Comparison of ENCODE assay signal across 1 cellular context in the genomic region with DNA sequence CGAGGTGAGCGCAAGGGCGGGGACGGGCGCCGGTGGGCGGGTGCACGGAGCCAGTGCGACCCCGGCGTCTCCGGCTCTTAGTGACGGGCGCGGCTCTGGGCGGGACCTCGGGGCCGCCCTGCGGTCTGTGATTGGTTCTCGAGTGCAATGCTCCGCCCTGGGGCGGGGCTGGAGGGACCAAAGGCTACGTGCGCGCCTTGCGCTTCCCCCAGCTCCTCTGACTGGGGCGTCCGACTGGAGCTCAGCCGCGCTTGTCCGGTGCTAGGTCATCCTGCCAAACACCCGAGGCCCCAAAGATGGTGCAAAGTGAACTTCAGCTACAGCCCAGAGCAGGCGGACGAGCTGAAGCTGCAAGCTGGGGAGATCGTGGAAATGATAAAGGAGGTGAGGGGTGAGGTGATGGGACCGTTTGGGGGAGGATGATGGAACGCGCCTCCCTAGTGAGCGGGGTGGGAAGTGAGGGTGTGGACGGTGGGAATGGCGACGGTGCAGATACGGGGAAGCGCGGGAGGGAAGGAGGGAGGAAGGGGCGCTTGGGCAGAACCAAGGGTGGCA.
A peak's percentile ranks its signal among the peaks of the same experiment; 100 is the strongest.
TF ChIP-seq lines count a peak whose summit lies in the region.

No MANE protein-coding gene starts in this region.

TF ChIP-seq in HepG2, 621 proteins besides CTCF, POLR2A, EP300 and RAD21 (continued from another document and continues in another):
- TF ChIP-seq, protein P1, sequence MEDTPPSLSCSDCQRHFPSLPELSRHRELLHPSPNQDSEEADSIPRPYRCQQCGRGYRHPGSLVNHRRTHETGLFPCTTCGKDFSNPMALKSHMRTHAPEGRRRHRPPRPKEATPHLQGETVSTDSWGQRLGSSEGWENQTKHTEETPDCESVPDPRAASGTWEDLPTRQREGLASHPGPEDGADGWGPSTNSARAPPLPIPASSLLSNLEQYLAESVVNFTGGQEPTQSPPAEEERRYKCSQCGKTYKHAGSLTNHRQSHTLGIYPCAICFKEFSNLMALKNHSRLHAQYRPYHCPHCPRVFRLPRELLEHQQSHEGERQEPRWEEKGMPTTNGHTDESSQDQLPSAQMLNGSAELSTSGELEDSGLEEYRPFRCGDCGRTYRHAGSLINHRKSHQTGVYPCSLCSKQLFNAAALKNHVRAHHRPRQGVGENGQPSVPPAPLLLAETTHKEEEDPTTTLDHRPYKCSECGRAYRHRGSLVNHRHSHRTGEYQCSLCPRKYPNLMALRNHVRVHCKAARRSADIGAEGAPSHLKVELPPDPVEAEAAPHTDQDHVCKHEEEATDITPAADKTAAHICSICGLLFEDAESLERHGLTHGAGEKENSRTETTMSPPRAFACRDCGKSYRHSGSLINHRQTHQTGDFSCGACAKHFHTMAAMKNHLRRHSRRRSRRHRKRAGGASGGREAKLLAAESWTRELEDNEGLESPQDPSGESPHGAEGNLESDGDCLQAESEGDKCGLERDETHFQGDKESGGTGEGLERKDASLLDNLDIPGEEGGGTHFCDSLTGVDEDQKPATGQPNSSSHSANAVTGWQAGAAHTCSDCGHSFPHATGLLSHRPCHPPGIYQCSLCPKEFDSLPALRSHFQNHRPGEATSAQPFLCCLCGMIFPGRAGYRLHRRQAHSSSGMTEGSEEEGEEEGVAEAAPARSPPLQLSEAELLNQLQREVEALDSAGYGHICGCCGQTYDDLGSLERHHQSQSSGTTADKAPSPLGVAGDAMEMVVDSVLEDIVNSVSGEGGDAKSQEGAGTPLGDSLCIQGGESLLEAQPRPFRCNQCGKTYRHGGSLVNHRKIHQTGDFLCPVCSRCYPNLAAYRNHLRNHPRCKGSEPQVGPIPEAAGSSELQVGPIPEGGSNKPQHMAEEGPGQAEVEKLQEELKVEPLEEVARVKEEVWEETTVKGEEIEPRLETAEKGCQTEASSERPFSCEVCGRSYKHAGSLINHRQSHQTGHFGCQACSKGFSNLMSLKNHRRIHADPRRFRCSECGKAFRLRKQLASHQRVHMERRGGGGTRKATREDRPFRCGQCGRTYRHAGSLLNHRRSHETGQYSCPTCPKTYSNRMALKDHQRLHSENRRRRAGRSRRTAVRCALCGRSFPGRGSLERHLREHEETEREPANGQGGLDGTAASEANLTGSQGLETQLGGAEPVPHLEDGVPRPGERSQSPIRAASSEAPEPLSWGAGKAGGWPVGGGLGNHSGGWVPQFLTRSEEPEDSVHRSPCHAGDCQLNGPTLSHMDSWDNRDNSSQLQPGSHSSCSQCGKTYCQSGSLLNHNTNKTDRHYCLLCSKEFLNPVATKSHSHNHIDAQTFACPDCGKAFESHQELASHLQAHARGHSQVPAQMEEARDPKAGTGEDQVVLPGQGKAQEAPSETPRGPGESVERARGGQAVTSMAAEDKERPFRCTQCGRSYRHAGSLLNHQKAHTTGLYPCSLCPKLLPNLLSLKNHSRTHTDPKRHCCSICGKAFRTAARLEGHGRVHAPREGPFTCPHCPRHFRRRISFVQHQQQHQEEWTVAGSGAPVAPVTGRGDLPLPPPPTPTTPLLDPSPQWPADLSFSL (CRISPR knock-in tag; IDR thresholded peaks at IDR 0.05) = no peak
- no peak for TF ChIP-seq MAFF (IDR thresholded peaks at IDR 0.05; ENCODE audit: low read depth, low read length)
- no peak for TF ChIP-seq CENPX (CRISPR knock-in tag; IDR thresholded peaks at IDR 0.05)
- no peak for TF ChIP-seq TBP (CRISPR knock-in tag; IDR thresholded peaks at IDR 0.05)
- TF ChIP-seq ZNF563 (CRISPR knock-in tag; IDR thresholded peaks at IDR 0.05) = 0 out of 2 replicates have a peak, but pooled peaks have one; percentile 14
- TF ChIP-seq, protein P2, sequence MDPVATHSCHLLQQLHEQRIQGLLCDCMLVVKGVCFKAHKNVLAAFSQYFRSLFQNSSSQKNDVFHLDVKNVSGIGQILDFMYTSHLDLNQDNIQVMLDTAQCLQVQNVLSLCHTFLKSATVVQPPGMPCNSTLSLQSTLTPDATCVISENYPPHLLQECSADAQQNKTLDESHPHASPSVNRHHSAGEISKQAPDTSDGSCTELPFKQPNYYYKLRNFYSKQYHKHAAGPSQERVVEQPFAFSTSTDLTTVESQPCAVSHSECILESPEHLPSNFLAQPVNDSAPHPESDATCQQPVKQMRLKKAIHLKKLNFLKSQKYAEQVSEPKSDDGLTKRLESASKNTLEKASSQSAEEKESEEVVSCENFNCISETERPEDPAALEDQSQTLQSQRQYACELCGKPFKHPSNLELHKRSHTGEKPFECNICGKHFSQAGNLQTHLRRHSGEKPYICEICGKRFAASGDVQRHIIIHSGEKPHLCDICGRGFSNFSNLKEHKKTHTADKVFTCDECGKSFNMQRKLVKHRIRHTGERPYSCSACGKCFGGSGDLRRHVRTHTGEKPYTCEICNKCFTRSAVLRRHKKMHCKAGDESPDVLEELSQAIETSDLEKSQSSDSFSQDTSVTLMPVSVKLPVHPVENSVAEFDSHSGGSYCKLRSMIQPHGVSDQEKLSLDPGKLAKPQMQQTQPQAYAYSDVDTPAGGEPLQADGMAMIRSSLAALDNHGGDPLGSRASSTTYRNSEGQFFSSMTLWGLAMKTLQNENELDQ (CRISPR knock-in tag; IDR thresholded peaks at IDR 0.05; ENCODE audit: borderline replicate concordance) = no peak
- TF ChIP-seq KAT7 (CRISPR knock-in tag; IDR thresholded peaks at IDR 0.05; ENCODE audit: borderline replicate concordance) = no peak
- TF ChIP-seq PCBP2 (optimal IDR thresholded peaks at IDR 0.05; ENCODE audit: low read depth, low read length, poor library complexity, severe bottlenecking) = no peak
- peak; percentile 74 for TF ChIP-seq MEIS1 (CRISPR knock-in tag; IDR thresholded peaks at IDR 0.05; ENCODE audit: borderline replicate concordance)
- TF ChIP-seq IRF1 (CRISPR knock-in tag; IDR thresholded peaks at IDR 0.05; ENCODE audit: low read depth) = 0 out of 2 replicates have a peak, but pooled peaks have one; percentile 58
- TF ChIP-seq POLR2G (IDR thresholded peaks at IDR 0.05; ENCODE audit: low read depth, low read length) = peak; percentile 97
- TF ChIP-seq, protein P3, sequence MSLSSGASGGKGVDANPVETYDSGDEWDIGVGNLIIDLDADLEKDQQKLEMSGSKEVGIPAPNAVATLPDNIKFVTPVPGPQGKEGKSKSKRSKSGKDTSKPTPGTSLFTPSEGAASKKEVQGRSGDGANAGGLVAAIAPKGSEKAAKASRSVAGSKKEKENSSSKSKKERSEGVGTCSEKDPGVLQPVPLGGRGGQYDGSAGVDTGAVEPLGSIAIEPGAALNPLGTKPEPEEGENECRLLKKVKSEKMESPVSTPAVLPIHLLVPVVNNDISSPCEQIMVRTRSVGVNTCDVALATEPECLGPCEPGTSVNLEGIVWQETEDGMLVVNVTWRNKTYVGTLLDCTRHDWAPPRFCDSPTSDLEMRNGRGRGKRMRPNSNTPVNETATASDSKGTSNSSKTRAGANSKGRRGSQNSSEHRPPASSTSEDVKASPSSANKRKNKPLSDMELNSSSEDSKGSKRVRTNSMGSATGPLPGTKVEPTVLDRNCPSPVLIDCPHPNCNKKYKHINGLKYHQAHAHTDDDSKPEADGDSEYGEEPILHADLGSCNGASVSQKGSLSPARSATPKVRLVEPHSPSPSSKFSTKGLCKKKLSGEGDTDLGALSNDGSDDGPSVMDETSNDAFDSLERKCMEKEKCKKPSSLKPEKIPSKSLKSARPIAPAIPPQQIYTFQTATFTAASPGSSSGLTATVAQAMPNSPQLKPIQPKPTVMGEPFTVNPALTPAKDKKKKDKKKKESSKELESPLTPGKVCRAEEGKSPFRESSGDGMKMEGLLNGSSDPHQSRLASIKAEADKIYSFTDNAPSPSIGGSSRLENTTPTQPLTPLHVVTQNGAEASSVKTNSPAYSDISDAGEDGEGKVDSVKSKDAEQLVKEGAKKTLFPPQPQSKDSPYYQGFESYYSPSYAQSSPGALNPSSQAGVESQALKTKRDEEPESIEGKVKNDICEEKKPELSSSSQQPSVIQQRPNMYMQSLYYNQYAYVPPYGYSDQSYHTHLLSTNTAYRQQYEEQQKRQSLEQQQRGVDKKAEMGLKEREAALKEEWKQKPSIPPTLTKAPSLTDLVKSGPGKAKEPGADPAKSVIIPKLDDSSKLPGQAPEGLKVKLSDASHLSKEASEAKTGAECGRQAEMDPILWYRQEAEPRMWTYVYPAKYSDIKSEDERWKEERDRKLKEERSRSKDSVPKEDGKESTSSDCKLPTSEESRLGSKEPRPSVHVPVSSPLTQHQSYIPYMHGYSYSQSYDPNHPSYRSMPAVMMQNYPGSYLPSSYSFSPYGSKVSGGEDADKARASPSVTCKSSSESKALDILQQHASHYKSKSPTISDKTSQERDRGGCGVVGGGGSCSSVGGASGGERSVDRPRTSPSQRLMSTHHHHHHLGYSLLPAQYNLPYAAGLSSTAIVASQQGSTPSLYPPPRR (CRISPR knock-in tag; IDR thresholded peaks at IDR 0.05; ENCODE audit: borderline replicate concordance) = peak; percentile 28; the same call in 1 of the 2 replicates
- no peak for TF ChIP-seq PAX8 (CRISPR knock-in tag; IDR thresholded peaks at IDR 0.05; ENCODE audit: borderline replicate concordance)
- TF ChIP-seq PHF20 (CRISPR knock-in tag; IDR thresholded peaks at IDR 0.05) = no peak
- no peak for TF ChIP-seq TCF7 (IDR thresholded peaks at IDR 0.05; ENCODE audit: low read depth)
- no peak for TF ChIP-seq ARID3A (IDR thresholded peaks at IDR 0.05; ENCODE audit: low read depth, low read length)
- TF ChIP-seq STAG1 (CRISPR knock-in tag; IDR thresholded peaks at IDR 0.05) = peak; percentile 19; the same call in 1 of the 2 replicates
- no peak for TF ChIP-seq HNRNPUL1 (IDR thresholded peaks at IDR 0.05; ENCODE audit: low read depth, low read length)
- TF ChIP-seq ZFYVE20 (CRISPR knock-in tag; IDR thresholded peaks at IDR 0.05; ENCODE audit: borderline replicate concordance, low read depth) = no peak
- TF ChIP-seq, protein P4, sequence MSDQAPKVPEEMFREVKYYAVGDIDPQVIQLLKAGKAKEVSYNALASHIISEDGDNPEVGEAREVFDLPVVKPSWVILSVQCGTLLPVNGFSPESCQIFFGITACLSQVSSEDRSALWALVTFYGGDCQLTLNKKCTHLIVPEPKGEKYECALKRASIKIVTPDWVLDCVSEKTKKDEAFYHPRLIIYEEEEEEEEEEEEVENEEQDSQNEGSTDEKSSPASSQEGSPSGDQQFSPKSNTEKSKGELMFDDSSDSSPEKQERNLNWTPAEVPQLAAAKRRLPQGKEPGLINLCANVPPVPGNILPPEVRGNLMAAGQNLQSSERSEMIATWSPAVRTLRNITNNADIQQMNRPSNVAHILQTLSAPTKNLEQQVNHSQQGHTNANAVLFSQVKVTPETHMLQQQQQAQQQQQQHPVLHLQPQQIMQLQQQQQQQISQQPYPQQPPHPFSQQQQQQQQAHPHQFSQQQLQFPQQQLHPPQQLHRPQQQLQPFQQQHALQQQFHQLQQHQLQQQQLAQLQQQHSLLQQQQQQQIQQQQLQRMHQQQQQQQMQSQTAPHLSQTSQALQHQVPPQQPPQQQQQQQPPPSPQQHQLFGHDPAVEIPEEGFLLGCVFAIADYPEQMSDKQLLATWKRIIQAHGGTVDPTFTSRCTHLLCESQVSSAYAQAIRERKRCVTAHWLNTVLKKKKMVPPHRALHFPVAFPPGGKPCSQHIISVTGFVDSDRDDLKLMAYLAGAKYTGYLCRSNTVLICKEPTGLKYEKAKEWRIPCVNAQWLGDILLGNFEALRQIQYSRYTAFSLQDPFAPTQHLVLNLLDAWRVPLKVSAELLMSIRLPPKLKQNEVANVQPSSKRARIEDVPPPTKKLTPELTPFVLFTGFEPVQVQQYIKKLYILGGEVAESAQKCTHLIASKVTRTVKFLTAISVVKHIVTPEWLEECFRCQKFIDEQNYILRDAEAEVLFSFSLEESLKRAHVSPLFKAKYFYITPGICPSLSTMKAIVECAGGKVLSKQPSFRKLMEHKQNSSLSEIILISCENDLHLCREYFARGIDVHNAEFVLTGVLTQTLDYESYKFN (CRISPR knock-in tag; conservative IDR thresholded peaks at IDR 0.05) = peak; percentile 36; the same call in 1 of the 2 replicates
- no peak for TF ChIP-seq ZBTB46 (CRISPR knock-in tag; IDR thresholded peaks at IDR 0.05; ENCODE audit: borderline replicate concordance)
- no peak for TF ChIP-seq MXD3 (CRISPR knock-in tag; IDR thresholded peaks at IDR 0.05)
- TF ChIP-seq, protein P5, sequence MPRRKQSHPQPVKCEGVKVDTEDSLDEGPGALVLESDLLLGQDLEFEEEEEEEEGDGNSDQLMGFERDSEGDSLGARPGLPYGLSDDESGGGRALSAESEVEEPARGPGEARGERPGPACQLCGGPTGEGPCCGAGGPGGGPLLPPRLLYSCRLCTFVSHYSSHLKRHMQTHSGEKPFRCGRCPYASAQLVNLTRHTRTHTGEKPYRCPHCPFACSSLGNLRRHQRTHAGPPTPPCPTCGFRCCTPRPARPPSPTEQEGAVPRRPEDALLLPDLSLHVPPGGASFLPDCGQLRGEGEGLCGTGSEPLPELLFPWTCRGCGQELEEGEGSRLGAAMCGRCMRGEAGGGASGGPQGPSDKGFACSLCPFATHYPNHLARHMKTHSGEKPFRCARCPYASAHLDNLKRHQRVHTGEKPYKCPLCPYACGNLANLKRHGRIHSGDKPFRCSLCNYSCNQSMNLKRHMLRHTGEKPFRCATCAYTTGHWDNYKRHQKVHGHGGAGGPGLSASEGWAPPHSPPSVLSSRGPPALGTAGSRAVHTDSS (CRISPR knock-in tag; conservative IDR thresholded peaks at IDR 0.05) = no peak
- TF ChIP-seq DNMT3B (CRISPR knock-in tag; conservative IDR thresholded peaks at IDR 0.05) = no peak
- no peak for TF ChIP-seq GTF3A (CRISPR knock-in tag; conservative IDR thresholded peaks at IDR 0.05)
